ENCODE assay signal across 13 cellular contexts in genomic region chr16:22188267-22188594, GRCh38. TPM values are rescaled to one million over a fixed set of nuclear protein-coding genes. Genes with fewer than 3 reads are reported as not detected.
DNase-seq lines count a peak whose midpoint lies in the region; ATAC-seq and TF ChIP-seq lines count a peak whose summit lies in the region.
"Had no signal": no experiment of that assay in that cellular context is flagged by ENCODE, and none has a peak within 500 bp of the region (broad histone marks: within the 10 kb centered on the region; RNA-seq: fewer than 3 reads in every experiment).

No MANE protein-coding gene starts in this region.

- H3K4me3 Mint-ChIP-seq in activated CD8-positive, alpha-beta T cell treated with anti-CD3 and anti-CD28 coated beads for 36 hours, result no peak overlapping the region
- H3K4me3 Mint-ChIP-seq in activated CD8-positive, alpha-beta T cell treated with anti-CD3 and anti-CD28 coated beads, Interleukin-2, amount 10 ng/mL, durations not matched to agents 7 days and 5 days, result no peak overlapping the region
- peak overlapping the region; percentile 88 for H3K4me3 Mint-ChIP-seq in stimulated activated effector memory CD8-positive, alpha-beta T cell treated with anti-CD3 and anti-CD28 coated beads, Interleukin-12 subunit alpha, Interleukin-12 subunit beta, amount 100 ng/mL, for 72 hours
- no peak overlapping the region for H3K4me3 Mint-ChIP-seq in chondrocyte (ENCODE audit: unreplicated experiment)

- peak overlapping the region; percentile 100 for H3K27ac Mint-ChIP-seq in activated CD8-positive, alpha-beta T cell treated with anti-CD3 and anti-CD28 coated beads for 36 hours
- no peak overlapping the region for H3K27ac Mint-ChIP-seq in activated CD8-positive, alpha-beta T cell treated with anti-CD3 and anti-CD28 coated beads, Interleukin-2, amount 10 ng/mL, durations not matched to agents 7 days and 5 days
- peak overlapping the region; percentile 86 for H3K27ac Mint-ChIP-seq in stimulated activated effector memory CD8-positive, alpha-beta T cell treated with anti-CD3 and anti-CD28 coated beads, Interleukin-12 subunit alpha, Interleukin-12 subunit beta, amount 100 ng/mL, for 72 hours
- no peak overlapping the region for H3K27ac Mint-ChIP-seq in chondrocyte (ENCODE audit: unreplicated experiment)

- H3K36me3 ChIP-seq in OCI-LY3 (replicated peaks; ENCODE audit: low read depth, low read length), result peaks cover 4% of the 10 kb centered on the region
- no peaks in the 10 kb centered on the region for H3K36me3 ChIP-seq in esophagus muscularis mucosa
- no peaks in the 10 kb centered on the region for H3K36me3 ChIP-seq in ascending aorta
- H3K36me3 ChIP-seq: neutrophil, suprapubic skin had no signal

- H4K20me1 ChIP-seq in OCI-LY3 (ENCODE audit: insufficient read depth, low read length), result no peaks in the 10 kb centered on the region

- intact Hi-C loops in activated CD8-positive, alpha-beta T cell treated with anti-CD3 and anti-CD28 coated beads for 36 hours (cut with micrococcal nuclease), result loop anchor here (2.0 to 5.0 kb wide), 3 partner anchors 91 to 236 kb away; partner anchors contain the start of gene UQCRC2
- intact Hi-C loops in esophagus muscularis mucosa (cut with DNase I), result loop anchor here (2.0 to 5.0 kb wide), 3 partner anchors 106 to 236 kb away; partner anchors contain the start of gene UQCRC2
- intact Hi-C loops in ascending aorta (cut with DNase I), result no loop called here

- peak overlapping the region; percentile 68; the same call in 1 of the 2 replicates for H2AFZ ChIP-seq in OCI-LY3 (ENCODE audit: low read depth, low read length)

- DNase-seq in activated CD8-positive, alpha-beta T cell treated with anti-CD3 and anti-CD28 coated beads for 36 hours, result no peak
- no peak for DNase-seq in activated CD8-positive, alpha-beta T cell treated with anti-CD3 and anti-CD28 coated beads, Interleukin-2, amount 10 ng/mL, durations not matched to agents 7 days and 5 days
- no peak for DNase-seq in esophagus muscularis mucosa (ENCODE audit: extremely low spot score)
- no peak for DNase-seq in stimulated activated effector memory CD8-positive, alpha-beta T cell treated with anti-CD3 and anti-CD28 coated beads, Interleukin-12 subunit alpha, Interleukin-12 subunit beta, amount 100 ng/mL, for 72 hours (ENCODE audit: low spot score in 2 of 2)
- no peak for DNase-seq in OCI-M1 (lab: John Stamatoyannopoulos, UW)
- DNase-seq in ascending aorta (ENCODE audit: low spot score in 2 of 2), result no peak
- DNase-seq in chondrocyte (ENCODE audit: low spot score), result no peak
- DNase-seq: NCI-H2171 had no signal

- TF ChIP-seq POLR2A in esophagus muscularis mucosa (IDR thresholded peaks at IDR 0.05; ENCODE audit: low read depth), result no peak

- peaks cover 37% of the 10 kb centered on the region for H3K4me1 Mint-ChIP-seq in activated CD8-positive, alpha-beta T cell treated with anti-CD3 and anti-CD28 coated beads for 36 hours (ENCODE audit: low read depth)
- H3K4me1 Mint-ChIP-seq in activated CD8-positive, alpha-beta T cell treated with anti-CD3 and anti-CD28 coated beads, Interleukin-2, amount 10 ng/mL, durations not matched to agents 7 days and 5 days (ENCODE audit: low read depth), result peaks cover 36% of the 10 kb centered on the region
- peaks cover 32% of the 10 kb centered on the region for H3K4me1 Mint-ChIP-seq in stimulated activated effector memory CD8-positive, alpha-beta T cell treated with anti-CD3 and anti-CD28 coated beads, Interleukin-12 subunit alpha, Interleukin-12 subunit beta, amount 100 ng/mL, for 72 hours
- H3K4me1 Mint-ChIP-seq in chondrocyte (ENCODE audit: low read depth), result peaks cover 25% of the 10 kb centered on the region

- H3K27me3 ChIP-seq in OCI-LY3 (ENCODE audit: low read depth, low read length), result no peaks in the 10 kb centered on the region
- no peaks in the 10 kb centered on the region for H3K27me3 ChIP-seq in esophagus muscularis mucosa
- no peaks in the 10 kb centered on the region for H3K27me3 ChIP-seq in ascending aorta
- H3K27me3 ChIP-seq: neutrophil, suprapubic skin had no signal

- H3K4me3 ChIP-seq in OCI-LY3 (ENCODE audit: low read length) (peak overlapping the region; percentile 86), esophagus muscularis mucosa (no peak overlapping the region), ascending aorta (no peak overlapping the region)
- H3K4me3 ChIP-seq: suprapubic skin had no signal

- H3K9me3 Mint-ChIP-seq in activated CD8-positive, alpha-beta T cell treated with anti-CD3 and anti-CD28 coated beads for 36 hours, result no peaks in the 10 kb centered on the region
- H3K9me3 Mint-ChIP-seq in activated CD8-positive, alpha-beta T cell treated with anti-CD3 and anti-CD28 coated beads, Interleukin-2, amount 10 ng/mL, durations not matched to agents 7 days and 5 days (ENCODE audit: insufficient read depth), result no peaks in the 10 kb centered on the region
- H3K9me3 Mint-ChIP-seq in stimulated activated effector memory CD8-positive, alpha-beta T cell treated with anti-CD3 and anti-CD28 coated beads, Interleukin-12 subunit alpha, Interleukin-12 subunit beta, amount 100 ng/mL, for 72 hours, result no peaks in the 10 kb centered on the region
- H3K9me3 Mint-ChIP-seq in chondrocyte (ENCODE audit: low read depth), result no peaks in the 10 kb centered on the region

- no peaks in the 10 kb centered on the region for H3K79me2 ChIP-seq in OCI-LY3 (ENCODE audit: low read length)

- POLR2A ChIA-PET in activated CD8-positive, alpha-beta T cell treated with anti-CD3 and anti-CD28 coated beads for 36 hours (lab: Charles Lee), result interaction anchor here (0.6 to 8.7 kb wide), 7 partner anchors 10 to 222 kb away, joined by 3 to 113 read pairs (median 3); partner anchors contain the start of genes EEF2K, MOSMO and VWA3A
- POLR2A ChIA-PET in activated CD8-positive, alpha-beta T cell treated with anti-CD3 and anti-CD28 coated beads, Interleukin-2, amount 10 ng/mL, durations not matched to agents 7 days and 5 days (lab: Charles Lee), result interaction anchor here (0.5 to 2.4 kb wide), 4 partner anchors 110 to 368 kb away, joined by 3 to 13 read pairs (median 8); partner anchors contain the start of gene UQCRC2

- no peaks in the 10 kb centered on the region for H3K36me3 Mint-ChIP-seq in activated CD8-positive, alpha-beta T cell treated with anti-CD3 and anti-CD28 coated beads for 36 hours (ENCODE audit: low read depth)
- no peaks in the 10 kb centered on the region for H3K36me3 Mint-ChIP-seq in activated CD8-positive, alpha-beta T cell treated with anti-CD3 and anti-CD28 coated beads, Interleukin-2, amount 10 ng/mL, durations not matched to agents 7 days and 5 days (ENCODE audit: low read depth)
- H3K36me3 Mint-ChIP-seq in stimulated activated effector memory CD8-positive, alpha-beta T cell treated with anti-CD3 and anti-CD28 coated beads, Interleukin-12 subunit alpha, Interleukin-12 subunit beta, amount 100 ng/mL, for 72 hours, result peaks cover 23% of the 10 kb centered on the region
- H3K36me3 Mint-ChIP-seq in chondrocyte (ENCODE audit: low read depth), result no peaks in the 10 kb centered on the region

- peaks cover 61% of the 10 kb centered on the region for H3K4me1 ChIP-seq in OCI-LY3 (ENCODE audit: low read length)
- H3K4me1 ChIP-seq in esophagus muscularis mucosa, result peaks cover 21 to 40% (median 36%) of the 10 kb centered on the region in 4 donors
- H3K4me1 ChIP-seq in ascending aorta, result peaks cover 9 to 20% of the 10 kb centered on the region in 2 donors

- no peaks in the 10 kb centered on the region for H3K27me3 Mint-ChIP-seq in activated CD8-positive, alpha-beta T cell treated with anti-CD3 and anti-CD28 coated beads for 36 hours
- no peaks in the 10 kb centered on the region for H3K27me3 Mint-ChIP-seq in activated CD8-positive, alpha-beta T cell treated with anti-CD3 and anti-CD28 coated beads, Interleukin-2, amount 10 ng/mL, durations not matched to agents 7 days and 5 days (ENCODE audit: low read depth)
- peaks cover 1% of the 10 kb centered on the region for H3K27me3 Mint-ChIP-seq in chondrocyte (ENCODE audit: low read depth)

- CTCF ChIA-PET in activated CD8-positive, alpha-beta T cell treated with anti-CD3 and anti-CD28 coated beads for 36 hours (lab: Charles Lee), result interaction anchor here (0.6 to 5.9 kb wide), 41 partner anchors 8 to 531 kb away, joined by 3 to 82 read pairs (median 5); partner anchors contain the start of genes MOSMO, PDZD9, POLR3E and UQCRC2
- CTCF ChIA-PET in activated CD8-positive, alpha-beta T cell treated with anti-CD3 and anti-CD28 coated beads, Interleukin-2, amount 10 ng/mL, durations not matched to agents 7 days and 5 days (lab: Charles Lee), result interaction anchor here (0.7 to 4.2 kb wide), 56 partner anchors 8 to 531 kb away, joined by 3 to 78 read pairs (median 5); partner anchors contain the start of genes EEF2K, MOSMO, PDZD9 and POLR3E

- no peak for TF ChIP-seq EP300 in esophagus muscularis mucosa (IDR thresholded peaks at IDR 0.05)

- H3K9me3 ChIP-seq in OCI-LY3 (ENCODE audit: insufficient read depth, low read length) (no peaks in the 10 kb centered on the region), esophagus muscularis mucosa (no peaks in the 10 kb centered on the region), ascending aorta (no peaks in the 10 kb centered on the region)
- H3K9me3 ChIP-seq: neutrophil, suprapubic skin had no signal

- H3K27ac ChIP-seq in OCI-LY3 (ENCODE audit: low read length) (peak overlapping the region; percentile 4; the same call in 1 of the 2 replicates), esophagus muscularis mucosa (replicated peaks in 1 of 4) (peak overlapping the region in 3 of 4 donors; percentile 94 to 96 (median 94)), ascending aorta (no peak overlapping the region)
- H3K27ac ChIP-seq: neutrophil had no signal

- no peak for TF ChIP-seq CTCF in activated CD8-positive, alpha-beta T cell treated with anti-CD3 and anti-CD28 coated beads for 36 hours (IDR thresholded peaks at IDR 0.05)
- TF ChIP-seq CTCF in OCI-LY3 (IDR thresholded peaks at IDR 0.05; ENCODE audit: low read depth, low read length), result no peak
- no peak for TF ChIP-seq CTCF in esophagus muscularis mucosa (IDR thresholded peaks at IDR 0.05)
- no peak for TF ChIP-seq CTCF in ascending aorta (IDR thresholded peaks at IDR 0.05)
- TF ChIP-seq CTCF in chondrocyte (IDR thresholded peaks at IDR 0.05), result no peak

- WGBS in esophagus muscularis mucosa, result 70% methylated on average over 2 of the region's 2 CpGs

- peak overlapping the region; percentile 90 for H3K4me2 ChIP-seq in OCI-LY3 (ENCODE audit: low read length)

- no peak for ATAC-seq in activated CD8-positive, alpha-beta T cell treated with anti-CD3 and anti-CD28 coated beads for 36 hours
- ATAC-seq in activated CD8-positive, alpha-beta T cell treated with anti-CD3 and anti-CD28 coated beads, Interleukin-2, amount 10 ng/mL, durations not matched to agents 7 days and 5 days, result no peak
- no peak for ATAC-seq in stimulated activated effector memory CD8-positive, alpha-beta T cell treated with anti-CD3 and anti-CD28 coated beads, Interleukin-12 subunit alpha, Interleukin-12 subunit beta, amount 100 ng/mL, for 72 hours
- ATAC-seq: esophagus mucosa, left ventricle myocardium superior had no signal

- H3K9ac ChIP-seq in OCI-LY3 (ENCODE audit: low read length), result peak overlapping the region; percentile 5; the same call in 1 of the 2 replicates

RNA-seq across cellular contexts. Expression of gene EEF2K, which starts 17.8 kb away (rescaled TPM):
- 10 to 100 TPM; 28.6 to 31.2 TPM for total RNA-seq in activated CD8-positive, alpha-beta T cell treated with anti-CD3 and anti-CD28 coated beads for 36 hours
- total RNA-seq in activated CD8-positive, alpha-beta T cell treated with anti-CD3 and anti-CD28 coated beads, Interleukin-2, amount 10 ng/mL, durations not matched to agents 7 days and 5 days, result 10 to 100 TPM; 27.7 to 28.9 TPM
- total RNA-seq in esophagus muscularis mucosa (10 to 100 TPM; 18.1 to 37.7 (median 31.6) TPM), ascending aorta (31.9 TPM), chondrocyte (32.6 to 37.5 TPM (median 34.3 TPM) in 3 replicates)

RNA-seq across cellular contexts. Expression of gene SDR42E2, which starts 25.9 kb away (rescaled TPM):
- under 1 TPM in 1 of 2 experiments, not detected in 1; 0.14 TPM for total RNA-seq in activated CD8-positive, alpha-beta T cell treated with anti-CD3 and anti-CD28 coated beads for 36 hours
- under 1 TPM in 1 of 2 experiments, not detected in 1; 0.16 TPM for total RNA-seq in activated CD8-positive, alpha-beta T cell treated with anti-CD3 and anti-CD28 coated beads, Interleukin-2, amount 10 ng/mL, durations not matched to agents 7 days and 5 days
- total RNA-seq in esophagus muscularis mucosa (not detected), ascending aorta (not detected), chondrocyte (not detected in 3 replicates)
- total RNA-seq: esophagus mucosa, left ventricle myocardium superior, suprapubic skin had no signal

Comparison
In these comparisons a context has a peak if more than half of its experiments do, and no peak if none do; other contexts are left out.
1. H3K27ac Mint-ChIP-seq: peak in activated CD8-positive, alpha-beta T cell treated with anti-CD3 and anti-CD28 coated beads for 36 hours (single experiment) and stimulated activated effector memory CD8-positive, alpha-beta T cell treated with anti-CD3 and anti-CD28 coated beads, Interleukin-12 subunit alpha, Interleukin-12 subunit beta, amount 100 ng/mL, for 72 hours (single experiment); none in activated CD8-positive, alpha-beta T cell treated with anti-CD3 and anti-CD28 coated beads, Interleukin-2, amount 10 ng/mL, durations not matched to agents 7 days and 5 days (single experiment) and chondrocyte (single experiment).
2. H3K27ac ChIP-seq: peak in OCI-LY3 (single experiment) and esophagus muscularis mucosa (3 of 4); none in ascending aorta (0 of 2).